ENCODE assay signal across 12 cellular contexts in the genomic region with DNA sequence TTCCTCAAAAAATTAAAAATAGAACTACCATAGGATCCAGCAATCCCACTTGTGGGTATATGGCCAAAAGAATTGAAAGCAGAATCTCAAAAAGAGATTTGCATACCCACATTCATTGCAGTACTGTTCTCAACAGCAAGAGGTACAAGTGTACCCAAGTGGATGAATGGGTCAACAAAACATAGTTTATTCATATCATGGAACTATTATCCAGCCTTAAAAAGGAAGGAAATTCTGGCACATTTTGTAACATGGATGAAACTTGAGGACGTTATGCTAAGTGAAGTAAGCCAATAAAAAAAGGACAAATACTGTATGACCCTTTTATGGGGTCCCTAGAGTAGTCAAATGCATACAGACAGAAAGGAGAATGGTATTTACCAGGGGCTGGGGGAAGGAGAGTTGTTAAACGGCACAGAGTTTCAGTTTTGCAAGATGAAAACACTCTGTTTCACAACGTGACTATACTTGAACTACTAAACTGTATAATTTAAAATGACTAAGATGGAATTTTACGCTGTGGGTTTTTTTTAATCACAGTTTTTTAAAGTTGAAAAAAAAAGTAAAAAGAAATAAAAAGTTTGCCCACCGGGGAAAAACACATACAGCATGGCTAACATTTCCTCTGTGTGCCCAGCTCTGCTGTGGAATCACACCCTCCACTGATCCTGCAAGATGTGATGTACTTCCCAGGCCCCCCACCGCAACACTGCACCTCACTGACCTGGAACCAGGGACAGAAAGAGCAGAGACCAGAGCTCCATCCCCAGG. TPM values are rescaled to one million over a fixed set of nuclear protein-coding genes. Genes with fewer than 3 reads are reported as not detected.
DNase-seq lines count a peak whose midpoint lies in the region; ATAC-seq and TF ChIP-seq lines count a peak whose summit lies in the region.
"Had no signal": no experiment of that assay in that cellular context is flagged by ENCODE, and none has a peak within 500 bp of the region (broad histone marks: within the 10 kb centered on the region; RNA-seq: fewer than 3 reads in every experiment).

No MANE protein-coding gene starts in this region.

- DNase-seq in NOMO-1 (lab: John Stamatoyannopoulos, UW; ENCODE audit: unreplicated experiment in 2 of 2) (peak; percentile 6 to 47), NOMO-1 treated with dmso at 0.1 percent for 144 hours (lab: John Stamatoyannopoulos, UW; ENCODE audit: unreplicated experiment) (no peak), naive B cell (no peak), hepatocyte (ENCODE audit: low spot score) (no peak), Right ventricle myocardium inferior (ENCODE audit: missing footprints) (no peak), NCI-H1694 treated with DMSO at 0.1 percent for 48 hours (lab: John Stamatoyannopoulos, UW) (no peak)
- DNase-seq: 8988T, Karpas-422 had no signal

- no peaks in the 10 kb centered on the region for H3K4me1 ChIP-seq in hepatocyte (ENCODE audit: insufficient read depth)
- H3K4me1 ChIP-seq: parathyroid adenoma had no signal

- no peaks in the 10 kb centered on the region for H3K9me2 ChIP-seq in hepatocyte (replicated peaks; ENCODE audit: insufficient read depth)

- peaks cover 32 to 40% (median 37%) of the 10 kb centered on the region in 3 donors for H3K4me1 Mint-ChIP-seq in naive B cell

- peak overlapping the region in 3 of 6 donors; percentile 40 to 77 (median 63) for H3K27ac Mint-ChIP-seq in naive B cell

- H3K27me3 Mint-ChIP-seq in naive B cell, result peaks cover 0 to 2% (median 2%) of the 10 kb centered on the region in 3 donors

- H3K4me3 ChIP-seq in hepatocyte, result no peak overlapping the region

- peaks cover 7% of the 10 kb centered on the region for H3K27me3 ChIP-seq in hepatocyte

- 70% methylated on average over 6 of the region's 6 CpGs for WGBS in hepatocyte (ENCODE audit: low lambda C conversion rate, missing lambda C conversion rate)

- H3K36me3 Mint-ChIP-seq in naive B cell, result no peaks in the 10 kb centered on the region

- no peaks in the 10 kb centered on the region for H3K9me3 ChIP-seq in hepatocyte (ENCODE audit: low read depth)

- no peaks in the 10 kb centered on the region for H3K79me2 ChIP-seq in hepatocyte
- H3K79me2 ChIP-seq: parathyroid adenoma had no signal

- peak; percentile 68 for ATAC-seq in GM21390 (IDR thresholded peaks at IDR 0.05; ENCODE audit: unreplicated experiment)
- ATAC-seq in HG03280 (IDR thresholded peaks at IDR 0.05; ENCODE audit: unreplicated experiment), result peak; percentile 71
- peak; percentile 50 to 57 for ATAC-seq in naive B cell (ENCODE audit: low read depth in 2 of 2)
- no peak for ATAC-seq in Right ventricle myocardium inferior

- intact Hi-C loops in Right ventricle myocardium inferior (cut with DNase I), result no loop called here

- no peak overlapping the region for H2AFZ ChIP-seq in hepatocyte
- H2AFZ ChIP-seq: parathyroid adenoma had no signal

- H3K4me3 Mint-ChIP-seq in naive B cell, result peak overlapping the region in 4 of 8 donors; percentile 4 to 59 (median 22)

- no peak overlapping the region for H3K27ac ChIP-seq in hepatocyte
- H3K27ac ChIP-seq: parathyroid adenoma had no signal

- no peak for TF ChIP-seq CTCF in hepatocyte (IDR thresholded peaks at IDR 0.05; ENCODE audit: poor library complexity)

- H4K20me1 ChIP-seq in hepatocyte (ENCODE audit: insufficient read depth, poor library complexity, severe bottlenecking), result no peaks in the 10 kb centered on the region

- no peaks in the 10 kb centered on the region for H3K36me3 ChIP-seq in hepatocyte (replicated peaks; ENCODE audit: insufficient read depth, low read depth)

- H3K9me3 Mint-ChIP-seq in naive B cell, result no peaks in the 10 kb centered on the region

- H3K4me2 ChIP-seq in hepatocyte, result no peak overlapping the region

RNA-seq across cellular contexts. Expression of a gene that starts 6.1 kb away (rescaled TPM):
- polyA plus RNA-seq in naive B cell (ENCODE audit: low read depth in 6 of 6) (under 1 TPM in 5 of 6 donors, not detected in 1; 0.27 to 0.82 (median 0.36) TPM), hepatocyte (1.1 and 1.5 TPM in 2 replicates)
- total RNA-seq in hepatocyte (0.67 and 1.5 TPM in 2 replicates), Right ventricle myocardium inferior (0.41 TPM)
- total RNA-seq: RPMI7951 had no signal

Comparison
In these comparisons a context has a peak if more than half of its experiments do, and no peak if none do; other contexts are left out.
1. DNase-seq: peak in NOMO-1 (2 of 2); none in NOMO-1 treated with dmso at 0.1 percent for 144 hours (single experiment), naive B cell (single experiment), hepatocyte (single experiment), Right ventricle myocardium inferior (single experiment) and NCI-H1694 treated with DMSO at 0.1 percent for 48 hours (single experiment).